8 cellular contexts compared by ENCODE assay signal in the genomic region with DNA sequence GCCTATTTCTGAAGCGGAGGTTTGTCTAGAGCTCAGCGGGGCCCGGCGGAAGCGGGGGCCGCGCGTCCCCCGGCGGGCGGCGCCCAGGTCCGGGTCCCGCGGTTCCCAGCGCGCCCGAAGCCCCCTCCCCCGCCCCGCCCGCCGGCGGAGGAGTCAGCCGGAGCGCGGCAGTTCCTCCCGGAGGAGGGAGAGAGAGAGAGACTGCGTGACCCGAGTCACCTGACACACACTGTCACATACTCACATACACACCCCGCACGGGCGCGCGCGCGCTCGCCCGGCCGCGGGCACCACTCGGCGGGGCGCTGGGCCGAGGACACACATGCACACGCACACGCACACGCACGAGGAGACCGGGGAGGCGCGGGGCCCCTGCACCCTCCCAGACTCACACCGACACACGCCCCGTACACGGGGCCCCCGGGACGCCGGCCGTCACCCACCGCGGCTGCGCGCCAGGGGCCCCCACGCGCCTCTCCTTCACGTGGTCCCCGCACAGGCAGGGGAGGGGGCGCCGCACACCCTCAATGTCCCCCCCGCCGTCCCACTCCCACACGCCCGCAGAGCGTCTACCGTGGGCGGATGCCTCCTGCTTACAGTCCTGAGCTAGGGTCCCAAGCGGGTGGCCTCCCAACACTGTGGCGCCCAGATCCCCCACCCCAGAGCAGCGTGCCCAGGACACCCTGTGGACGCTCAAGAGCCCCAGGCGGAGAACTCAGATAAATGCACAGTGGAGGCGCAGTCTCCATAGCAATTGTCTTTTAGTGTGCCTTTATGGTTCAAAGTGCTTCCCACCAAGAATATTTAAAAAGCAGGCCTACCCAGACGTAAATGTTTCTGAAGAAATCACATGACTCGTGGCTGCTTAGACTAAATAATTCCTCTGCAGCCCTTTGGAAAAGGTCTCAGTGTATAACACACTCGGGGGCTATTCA. TPM values are rescaled to one million over a fixed set of nuclear protein-coding genes. Genes with fewer than 3 reads are reported as not detected.
DNase-seq lines count a peak whose midpoint lies in the region; ATAC-seq, FAIRE-seq and TF ChIP-seq lines count a peak whose summit lies in the region.

A gene with protein sequence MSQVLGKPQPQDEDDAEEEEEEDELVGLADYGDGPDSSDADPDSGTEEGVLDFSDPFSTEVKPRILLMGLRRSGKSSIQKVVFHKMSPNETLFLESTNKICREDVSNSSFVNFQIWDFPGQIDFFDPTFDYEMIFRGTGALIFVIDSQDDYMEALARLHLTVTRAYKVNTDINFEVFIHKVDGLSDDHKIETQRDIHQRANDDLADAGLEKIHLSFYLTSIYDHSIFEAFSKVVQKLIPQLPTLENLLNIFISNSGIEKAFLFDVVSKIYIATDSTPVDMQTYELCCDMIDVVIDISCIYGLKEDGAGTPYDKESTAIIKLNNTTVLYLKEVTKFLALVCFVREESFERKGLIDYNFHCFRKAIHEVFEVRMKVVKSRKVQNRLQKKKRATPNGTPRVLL (minus strand): TSS at position 203 of the 935 bp plus-strand sequence. CDS start 280 bp downstream, outside the sequence.

- H3K4me1 ChIP-seq in PC-9 (replicated peaks; ENCODE audit: insufficient read depth) (no peaks in the 10 kb centered on the region), gastroesophageal sphincter (peaks cover 0 to 31% (median 0%) of the 10 kb centered on the region in 3 donors), transverse colon (peaks cover 8 to 25% (median 18%) of the 10 kb centered on the region in 4 donors)

- H3K36me3 ChIP-seq in PC-9 (ENCODE audit: low read depth) (no peaks in the 10 kb centered on the region), gastroesophageal sphincter (no peaks in the 10 kb centered on the region), transverse colon (no peaks in the 10 kb centered on the region)

- CTCF ChIA-PET in PC-9 (lab: Charles Lee), result interaction anchor here (0.8 kb wide), 1 partner anchor 40 kb away, joined by 5 read pairs; no protein-coding TSS in a partner anchor

- H3F3A ChIP-seq in PC-9 (ENCODE audit: insufficient read depth, low read depth), result no peaks in the 10 kb centered on the region

- TF ChIP-seq POLR2A in gastroesophageal sphincter (IDR thresholded peaks at IDR 0.05), result peak in 1 of 2 donors; percentile 30
- no peak for TF ChIP-seq POLR2A in transverse colon (IDR thresholded peaks at IDR 0.05)

- FAIRE-seq in HTR-8/SVneo (lab: Jason Lieb, UNC), result no peak

- BruUV-seq in PC-9 (replicated peaks; lab: Mats Ljungman, UMichigan), result no TSS peak

- H3K9me3 ChIP-seq in PC-9 (ENCODE audit: insufficient read depth, low read depth) (no peaks in the 10 kb centered on the region), gastroesophageal sphincter (no peaks in the 10 kb centered on the region), transverse colon (no peaks in the 10 kb centered on the region)

- ATAC-seq in gastroesophageal sphincter, result peak; percentile 88

- in situ Hi-C loops in transverse colon (cut with MboI; ENCODE audit: low pct_ligation_motif_present in 1 of 4, low pct_unique_long_range_greater_than_20kb in 1 of 4, low sequenced_read_pairs in 3 of 4), result no loop called here

- no peak for TF ChIP-seq EP300 in gastroesophageal sphincter (IDR thresholded peaks at IDR 0.05)
- no peak for TF ChIP-seq EP300 in transverse colon (IDR thresholded peaks at IDR 0.05; ENCODE audit: low read depth)

- peaks cover 15% of the 10 kb centered on the region for H3K27me3 ChIP-seq in PC-9 (ENCODE audit: insufficient read depth, low read depth)
- H3K27me3 ChIP-seq in gastroesophageal sphincter, result no peaks in the 10 kb centered on the region
- peaks cover 52% of the 10 kb centered on the region for H3K27me3 ChIP-seq in transverse colon

- H3K4me2 ChIP-seq in PC-9, result peak within 1 kb of the TSS; percentile 77

- TF ChIP-seq CTCF in GM20000 (IDR thresholded peaks at IDR 0.05; ENCODE audit: extremely low read depth, missing control alignments) (no peak), PC-9 (conservative IDR thresholded peaks at IDR 0.05) (no peak), gastroesophageal sphincter (IDR thresholded peaks at IDR 0.05) (no peak), transverse colon (IDR thresholded peaks at IDR 0.05) (peak in 1 of 5 experiments; percentile 16)

- no peaks in the 10 kb centered on the region for H3K9me2 ChIP-seq in PC-9 (ENCODE audit: insufficient read depth)

- POLR2A ChIA-PET in PC-9 (lab: Charles Lee; ENCODE audit: unreplicated experiment), result no interaction called here

- H3K79me2 ChIP-seq in PC-9 (ENCODE audit: low read depth), result no peaks in the 10 kb centered on the region

- no peaks in the 10 kb centered on the region for H4K20me1 ChIP-seq in PC-9 (ENCODE audit: insufficient read depth)

- 0 to 5% methylated on average over 3 to 17 of the region's 85 CpGs for WGBS in gastroesophageal sphincter (ENCODE audit: low coverage in 1 of 2), 2 donors
- WGBS in transverse colon (ENCODE audit: low coverage in 1 of 2), 2 donors, result 0 to 1% methylated on average over 3 to 29 of the region's 85 CpGs

- intact Hi-C loops in PC-9 (cut with micrococcal nuclease; ENCODE audit: unreplicated experiment), result no loop called here
- intact Hi-C loops in transverse colon (cut with DNase I; ENCODE audit: low total_unique reads), result no loop called here

- peak within 1 kb of the TSS; percentile 70; the same call in 1 of the 2 replicates for H2AFZ ChIP-seq in PC-9

- H3K27ac ChIP-seq in PC-9 (no peak within 1 kb of the TSS), gastroesophageal sphincter (peak within 1 kb of the TSS in 3 of 4 donors; percentile 81 to 89 (median 87)), transverse colon (peak within 1 kb of the TSS; percentile 43 to 79 (median 58))

- DNase-seq in COR-L47 (lab: John Stamatoyannopoulos, UW) (peak; percentile 58), GM20000 (ENCODE audit: low spot score) (peak; percentile 93), HTR-8/SVneo (ENCODE audit: insufficient read length, low spot score) (peak; percentile 52), PC-9 (peak in 1 of 2 experiments; percentile 2), activated gamma-delta T cell (lab: John Stamatoyannopoulos, UW) (peak; percentile 30), nucleus accumbens (lab: John Stamatoyannopoulos, UW) (peak in 55 of 56 donors; percentile 25 to 92 (median 76)), transverse colon (peak; percentile 73)

- H3K4me3 ChIP-seq in PC-9, result peak within 1 kb of the TSS; percentile 56; the same call in 1 of the 2 replicates
- peak within 1 kb of the TSS; percentile 71 to 93 for H3K4me3 ChIP-seq in gastroesophageal sphincter
- H3K4me3 ChIP-seq in transverse colon, result peak within 1 kb of the TSS; percentile 57 to 90 (median 76)

RNA-seq across cellular contexts. Expression of the gene that starts here (rescaled TPM):
- total RNA-seq in PC-9 (2021) (0.18 TPM in 1 of 2 replicates, not detected in the other), gastroesophageal sphincter (10 to 100 TPM; 14.8 to 38.5 (median 24.8) TPM), transverse colon (1 to 10 TPM in 3 of 4 donors, under 1 TPM in 1; 0.80 to 7.0 (median 2.2) TPM)
